ENCODE assay signal across 9 cellular contexts in genomic region chr20:31870703-31871601, GRCh38. TPM values are rescaled to one million over a fixed set of nuclear protein-coding genes. Genes with fewer than 3 reads are reported as not detected.
DNase-seq lines count a peak whose midpoint lies in the region; ATAC-seq and TF ChIP-seq lines count a peak whose summit lies in the region.
"Had no signal": no experiment of that assay in that cellular context is flagged by ENCODE, and none has a peak within 500 bp of the region (broad histone marks: within the 10 kb centered on the region; RNA-seq: fewer than 3 reads in every experiment).

No MANE protein-coding gene starts in this region.

- no peak for DNase-seq in HEK293T (ENCODE audit: extremely low spot score)
- DNase-seq in activated CD8-positive, alpha-beta T cell treated with anti-CD3 and anti-CD28 coated beads, Interleukin-2, amount 10 ng/mL, durations not matched to agents 7 days and 5 days: no peak
- DNase-seq in kidney epithelial cell (ENCODE audit: low read depth): no peak
- DNase-seq in stimulated activated effector memory CD8-positive, alpha-beta T cell treated with anti-CD3 and anti-CD28 coated beads, Interleukin-12 subunit alpha, Interleukin-12 subunit beta, amount 100 ng/mL, for 72 hours (ENCODE audit: low spot score in 2 of 2): no peak
- DNase-seq in globus pallidus (ENCODE audit: low spot score): no peak
- DNase-seq in HuH-7.5 (ENCODE audit: low spot score): no peak
- no peak for DNase-seq in SW 1271 (lab: John Stamatoyannopoulos, UW)

- H3K4me3 Mint-ChIP-seq in activated CD8-positive, alpha-beta T cell treated with anti-CD3 and anti-CD28 coated beads, Interleukin-2, amount 10 ng/mL, durations not matched to agents 7 days and 5 days: peak overlapping the region; percentile 30
- peak overlapping the region; percentile 75 for H3K4me3 Mint-ChIP-seq in stimulated activated effector memory CD8-positive, alpha-beta T cell treated with anti-CD3 and anti-CD28 coated beads, Interleukin-12 subunit alpha, Interleukin-12 subunit beta, amount 100 ng/mL, for 72 hours

- peaks cover 2% of the 10 kb centered on the region for H3K36me3 Mint-ChIP-seq in activated CD8-positive, alpha-beta T cell treated with anti-CD3 and anti-CD28 coated beads, Interleukin-2, amount 10 ng/mL, durations not matched to agents 7 days and 5 days (ENCODE audit: low read depth)
- H3K36me3 Mint-ChIP-seq in stimulated activated effector memory CD8-positive, alpha-beta T cell treated with anti-CD3 and anti-CD28 coated beads, Interleukin-12 subunit alpha, Interleukin-12 subunit beta, amount 100 ng/mL, for 72 hours: no peaks in the 10 kb centered on the region

- POLR2A ChIA-PET in HEK293T (lab: Yijun Ruan, JAX): interaction anchor here (0.5 to 1.9 kb wide), 3 partner anchors 9 to 81 kb away, joined by 3 to 15 read pairs (median 7); partner anchors contain the start of gene PDRG1
- POLR2A ChIA-PET in activated CD8-positive, alpha-beta T cell treated with anti-CD3 and anti-CD28 coated beads, Interleukin-2, amount 10 ng/mL, durations not matched to agents 7 days and 5 days (lab: Charles Lee): no interaction called here

- H3K36me3 ChIP-seq in kidney epithelial cell (ENCODE audit: control insufficient read depth, insufficient read depth, low read length): no peaks in the 10 kb centered on the region

- H3K4me3 ChIP-seq in kidney epithelial cell (ENCODE audit: low read depth, low read length): peak overlapping the region; percentile 37

- peaks cover 44% of the 10 kb centered on the region for H3K27me3 ChIP-seq in kidney epithelial cell (ENCODE audit: control insufficient read depth, insufficient read depth, low read length)

- no peak for ATAC-seq in activated CD8-positive, alpha-beta T cell treated with anti-CD3 and anti-CD28 coated beads, Interleukin-2, amount 10 ng/mL, durations not matched to agents 7 days and 5 days
- no peak for ATAC-seq in stimulated activated effector memory CD8-positive, alpha-beta T cell treated with anti-CD3 and anti-CD28 coated beads, Interleukin-12 subunit alpha, Interleukin-12 subunit beta, amount 100 ng/mL, for 72 hours
- ATAC-seq in GM19328 (IDR thresholded peaks at IDR 0.05; ENCODE audit: unreplicated experiment): no peak

- no peak overlapping the region for H3K27ac Mint-ChIP-seq in activated CD8-positive, alpha-beta T cell treated with anti-CD3 and anti-CD28 coated beads, Interleukin-2, amount 10 ng/mL, durations not matched to agents 7 days and 5 days
- H3K27ac Mint-ChIP-seq in stimulated activated effector memory CD8-positive, alpha-beta T cell treated with anti-CD3 and anti-CD28 coated beads, Interleukin-12 subunit alpha, Interleukin-12 subunit beta, amount 100 ng/mL, for 72 hours: no peak overlapping the region

- H3K9me3 Mint-ChIP-seq in activated CD8-positive, alpha-beta T cell treated with anti-CD3 and anti-CD28 coated beads, Interleukin-2, amount 10 ng/mL, durations not matched to agents 7 days and 5 days (ENCODE audit: insufficient read depth): no peaks in the 10 kb centered on the region
- no peaks in the 10 kb centered on the region for H3K9me3 Mint-ChIP-seq in stimulated activated effector memory CD8-positive, alpha-beta T cell treated with anti-CD3 and anti-CD28 coated beads, Interleukin-12 subunit alpha, Interleukin-12 subunit beta, amount 100 ng/mL, for 72 hours

- CTCF ChIA-PET in HEK293T (lab: Yijun Ruan, JAX): interaction anchor here (0.6 to 0.8 kb wide), 3 partner anchors 16 to 614 kb away, joined by 3 read pairs; no protein-coding TSS in a partner anchor
- CTCF ChIA-PET in activated CD8-positive, alpha-beta T cell treated with anti-CD3 and anti-CD28 coated beads, Interleukin-2, amount 10 ng/mL, durations not matched to agents 7 days and 5 days (lab: Charles Lee): interaction anchor here (0.9 to 1.8 kb wide), 6 partner anchors 9 to 81 kb away, joined by 3 to 9 read pairs (median 4); partner anchors contain the start of gene PDRG1

- TF ChIP-seq CTCF in kidney epithelial cell (IDR thresholded peaks at IDR 0.05; ENCODE audit: insufficient read depth, low read length, poor library complexity, severe bottlenecking): no peak

- H3K27me3 Mint-ChIP-seq in activated CD8-positive, alpha-beta T cell treated with anti-CD3 and anti-CD28 coated beads, Interleukin-2, amount 10 ng/mL, durations not matched to agents 7 days and 5 days (ENCODE audit: low read depth): peaks cover 56% of the 10 kb centered on the region

- H3K4me1 Mint-ChIP-seq in activated CD8-positive, alpha-beta T cell treated with anti-CD3 and anti-CD28 coated beads, Interleukin-2, amount 10 ng/mL, durations not matched to agents 7 days and 5 days (ENCODE audit: low read depth): peaks cover 14% of the 10 kb centered on the region
- H3K4me1 Mint-ChIP-seq in stimulated activated effector memory CD8-positive, alpha-beta T cell treated with anti-CD3 and anti-CD28 coated beads, Interleukin-12 subunit alpha, Interleukin-12 subunit beta, amount 100 ng/mL, for 72 hours: peaks cover 19% of the 10 kb centered on the region

TF ChIP-seq in HEK293T, 16 proteins besides CTCF, POLR2A, EP300 and RAD21:
- TF ChIP-seq NFRKB (IDR thresholded peaks at IDR 0.05) (no peak), ZNF384 (IDR thresholded peaks at IDR 0.05) (no peak), L3MBTL2 (conservative IDR thresholded peaks at IDR 0.05) (0 out of 2 replicates have a peak, but pooled peaks have one; percentile 31)

RNA-seq across cellular contexts. Expression of gene TTLL9, which starts 0.5 kb away (rescaled TPM):
- not detected for total RNA-seq in activated CD8-positive, alpha-beta T cell treated with anti-CD3 and anti-CD28 coated beads, Interleukin-2, amount 10 ng/mL, durations not matched to agents 7 days and 5 days
- total RNA-seq in kidney epithelial cell: not detected in 2 replicates
- total RNA-seq: dermis blood vessel endothelial cell had no signal

RNA-seq across cellular contexts. Expression of gene DUSP15, which starts 0.6 kb away (rescaled TPM):
- total RNA-seq in activated CD8-positive, alpha-beta T cell treated with anti-CD3 and anti-CD28 coated beads, Interleukin-2, amount 10 ng/mL, durations not matched to agents 7 days and 5 days: not detected
- 4.1 and 4.5 TPM in 2 replicates for total RNA-seq in kidney epithelial cell

RNA-seq across cellular contexts. Expression of gene FOXS1, which starts 25.5 kb away (rescaled TPM):
- not detected for total RNA-seq in activated CD8-positive, alpha-beta T cell treated with anti-CD3 and anti-CD28 coated beads, Interleukin-2, amount 10 ng/mL, durations not matched to agents 7 days and 5 days
- total RNA-seq in kidney epithelial cell: 5.7 and 5.9 TPM in 2 replicates
- total RNA-seq: dermis blood vessel endothelial cell had no signal

RNA-seq across cellular contexts. Expression of gene MYLK2, which starts 51.8 kb away (rescaled TPM):
- total RNA-seq in activated CD8-positive, alpha-beta T cell treated with anti-CD3 and anti-CD28 coated beads, Interleukin-2, amount 10 ng/mL, durations not matched to agents 7 days and 5 days: under 1 TPM; 0.66 to 0.89 TPM
- total RNA-seq in kidney epithelial cell: 0.21 and 1.8 TPM in 2 replicates
